ENCODE assay signal across 11 cellular contexts in the genomic region with DNA sequence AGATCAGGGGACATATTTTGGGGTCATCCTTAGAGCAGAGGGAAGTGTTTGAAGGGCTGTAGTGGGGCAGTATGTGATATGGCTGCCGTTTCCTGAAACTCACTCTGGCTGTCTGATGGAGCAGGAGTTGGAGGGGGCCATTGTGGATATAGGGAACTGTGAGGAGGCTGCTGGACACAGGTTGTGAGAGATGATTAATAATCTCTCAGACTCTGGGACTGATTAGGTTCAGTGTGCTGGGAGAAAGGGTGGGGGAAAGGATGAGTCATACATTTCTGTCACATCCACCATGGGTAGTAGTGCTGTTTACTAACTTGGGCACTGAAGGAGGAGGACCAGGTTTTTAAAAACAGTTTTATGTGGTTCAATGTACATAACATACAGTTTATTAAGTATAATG. TPM values are rescaled to one million over a fixed set of nuclear protein-coding genes. Genes with fewer than 3 reads are reported as not detected.
DNase-seq lines count a peak whose midpoint lies in the region; ATAC-seq, FAIRE-seq and TF ChIP-seq lines count a peak whose summit lies in the region.
"Had no signal": no experiment of that assay in that cellular context is flagged by ENCODE, and none has a peak within 500 bp of the region (broad histone marks: within the 10 kb centered on the region; RNA-seq: fewer than 3 reads in every experiment).

No MANE protein-coding gene starts in this region.

- H3K9me2 ChIP-seq in hepatocyte (replicated peaks; ENCODE audit: insufficient read depth): no peaks in the 10 kb centered on the region

- POLR2A ChIA-PET in activated CD8-positive, alpha-beta T cell treated with anti-CD3 and anti-CD28 coated beads for 36 hours (lab: Charles Lee): no interaction called here

- no peak overlapping the region; the same call in 1 of the 2 replicates for H3K27ac Mint-ChIP-seq in HFFc6
- H3K27ac Mint-ChIP-seq in activated CD8-positive, alpha-beta T cell treated with anti-CD3 and anti-CD28 coated beads for 36 hours: peak overlapping the region; percentile 78

- no peak for TF ChIP-seq POLR2A in GM12891 (IDR thresholded peaks at IDR 0.05; ENCODE audit: low read depth, low read length)

- no peak overlapping the region for H3K4me3 ChIP-seq in hepatocyte

- 82% methylated on average over 1 of the region's 1 CpG for WGBS in hepatocyte (ENCODE audit: low lambda C conversion rate, missing lambda C conversion rate)

- CTCF ChIA-PET in activated CD8-positive, alpha-beta T cell treated with anti-CD3 and anti-CD28 coated beads for 36 hours (lab: Charles Lee): no interaction called here

- FAIRE-seq in GM12891 (lab: Jason Lieb, UNC): no peak

- intact Hi-C loops in activated CD8-positive, alpha-beta T cell treated with anti-CD3 and anti-CD28 coated beads for 36 hours (cut with micrococcal nuclease): loop anchor here (5.0 kb wide), 1 partner anchor 42 kb away; a partner anchor contains a TSS

- DNase-seq in CD1c-positive myeloid dendritic cell (ENCODE audit: extremely low spot score) (peak; percentile 22), HFFc6 (peak; percentile 68), hepatocyte (ENCODE audit: low spot score) (peak; percentile 35), GM12891 (ENCODE audit: insufficient read length, low spot score) (no peak), DMS79 (lab: John Stamatoyannopoulos, UW) (no peak), NCI-H1105 treated with DMSO at 0.1 percent for 48 hours (lab: John Stamatoyannopoulos, UW) (no peak)
- peak; percentile 38 for DNase-seq in activated CD8-positive, alpha-beta T cell treated with anti-CD3 and anti-CD28 coated beads for 36 hours
- DNase-seq: cerebellar nuclear complex, NCI-H2227 treated with DMSO at 0.1 percent for 48 hours had no signal

- ATAC-seq in activated CD8-positive, alpha-beta T cell treated with anti-CD3 and anti-CD28 coated beads for 36 hours: peak; percentile 47
- ATAC-seq in GM19035 (IDR thresholded peaks at IDR 0.05; ENCODE audit: unreplicated experiment): no peak
- ATAC-seq: sciatic nerve had no signal

- H3K4me1 Mint-ChIP-seq in HFFc6 (ENCODE audit: low read depth): peaks cover 56% of the 10 kb centered on the region
- peaks cover 25% of the 10 kb centered on the region for H3K4me1 Mint-ChIP-seq in activated CD8-positive, alpha-beta T cell treated with anti-CD3 and anti-CD28 coated beads for 36 hours (ENCODE audit: low read depth)

- no peaks in the 10 kb centered on the region for H4K20me1 ChIP-seq in hepatocyte (ENCODE audit: insufficient read depth, poor library complexity, severe bottlenecking)

- H3K4me3 Mint-ChIP-seq in HFFc6: no peak overlapping the region
- H3K4me3 Mint-ChIP-seq in activated CD8-positive, alpha-beta T cell treated with anti-CD3 and anti-CD28 coated beads for 36 hours: no peak overlapping the region

- H3K9me3 ChIP-seq in hepatocyte (ENCODE audit: low read depth): no peaks in the 10 kb centered on the region

- H3K4me2 ChIP-seq in hepatocyte: no peak overlapping the region

- H3K36me3 ChIP-seq in hepatocyte (replicated peaks; ENCODE audit: insufficient read depth, low read depth): no peaks in the 10 kb centered on the region

- H2AFZ ChIP-seq in hepatocyte: no peak overlapping the region

- no peak for TF ChIP-seq CTCF in HFFc6 (IDR thresholded peaks at IDR 0.05)
- TF ChIP-seq CTCF in activated CD8-positive, alpha-beta T cell treated with anti-CD3 and anti-CD28 coated beads for 36 hours (IDR thresholded peaks at IDR 0.05): no peak
- no peak for TF ChIP-seq CTCF in hepatocyte (IDR thresholded peaks at IDR 0.05; ENCODE audit: poor library complexity)

- H3K4me1 ChIP-seq in hepatocyte (ENCODE audit: insufficient read depth): peaks cover 20% of the 10 kb centered on the region

- H3K27ac ChIP-seq in hepatocyte: no peak overlapping the region

- no peaks in the 10 kb centered on the region for H3K27me3 ChIP-seq in hepatocyte

- peaks cover 34% of the 10 kb centered on the region for H3K79me2 ChIP-seq in hepatocyte

- no peaks in the 10 kb centered on the region for H3K9me3 Mint-ChIP-seq in HFFc6
- no peaks in the 10 kb centered on the region for H3K9me3 Mint-ChIP-seq in activated CD8-positive, alpha-beta T cell treated with anti-CD3 and anti-CD28 coated beads for 36 hours

- no peaks in the 10 kb centered on the region for H3K36me3 Mint-ChIP-seq in HFFc6 (ENCODE audit: low read depth)
- no peaks in the 10 kb centered on the region for H3K36me3 Mint-ChIP-seq in activated CD8-positive, alpha-beta T cell treated with anti-CD3 and anti-CD28 coated beads for 36 hours (ENCODE audit: low read depth)

- no peaks in the 10 kb centered on the region for H3K27me3 Mint-ChIP-seq in HFFc6 (ENCODE audit: insufficient read depth)
- H3K27me3 Mint-ChIP-seq in activated CD8-positive, alpha-beta T cell treated with anti-CD3 and anti-CD28 coated beads for 36 hours: no peaks in the 10 kb centered on the region

TF ChIP-seq in GM12891, 5 proteins besides CTCF, POLR2A, EP300 and RAD21:
- no peak for TF ChIP-seq SPI1 (IDR thresholded peaks at IDR 0.05; ENCODE audit: low read depth, low read length)
- TF ChIP-seq POLR2AphosphoS5 (IDR thresholded peaks at IDR 0.05; ENCODE audit: low read depth, low read length): no peak
- TF ChIP-seq TAF1 (IDR thresholded peaks at IDR 0.05; ENCODE audit: low read depth, low read length): no peak
- TF ChIP-seq POU2F2 (IDR thresholded peaks at IDR 0.05; ENCODE audit: low read depth, low read length): no peak
- TF ChIP-seq PAX5 (IDR thresholded peaks at IDR 0.05; ENCODE audit: insufficient read depth, low read length, severe bottlenecking): no peak

RNA-seq across cellular contexts. Expression of a gene that starts 4.8 kb away (rescaled TPM):
- total RNA-seq in HFFc6 (2021; fragmentation: NEBNext Ultra II Directional; extraction: Animal tissue kit (Norgen Biotek cat#: 25700)): 1 to 10 TPM; 5.0 to 7.5 (median 6.9) TPM
- 1 to 10 TPM; 2.4 to 2.5 TPM for total RNA-seq in activated CD8-positive, alpha-beta T cell treated with anti-CD3 and anti-CD28 coated beads for 36 hours
- total RNA-seq in hepatocyte: 10.8 TPM in 2 replicates
- polyA plus RNA-seq in hepatocyte: 5.7 TPM in 2 replicates
- polyA plus RNA-seq in GM12891 (2012; ENCODE audit: low read depth, missing spikeins): 0.08 TPM

RNA-seq across cellular contexts. Expression of a gene that starts 42.9 kb away (rescaled TPM):
- 100 to 1,000 TPM in 5 of 6 experiments, 10 to 100 TPM in 1; 94.6 to 153 (median 104) TPM for total RNA-seq in HFFc6 (2021; fragmentation: NEBNext Ultra II Directional; extraction: Animal tissue kit (Norgen Biotek cat#: 25700))
- 100 to 1,000 TPM; 214 TPM for total RNA-seq in activated CD8-positive, alpha-beta T cell treated with anti-CD3 and anti-CD28 coated beads for 36 hours
- total RNA-seq in hepatocyte: 74.2 and 80.9 TPM in 2 replicates
- polyA plus RNA-seq in hepatocyte: 50.6 and 64.1 TPM in 2 replicates
- polyA plus RNA-seq in GM12891 (2012; ENCODE audit: low read depth, missing spikeins): 50.7 TPM

Comparison
In these comparisons a context has a peak if more than half of its experiments do, and no peak if none do; other contexts are left out.
1. DNase-seq: peak in CD1c-positive myeloid dendritic cell (single experiment), HFFc6 (single experiment), activated CD8-positive, alpha-beta T cell treated with anti-CD3 and anti-CD28 coated beads for 36 hours (single experiment) and hepatocyte (single experiment); none in GM12891 (single experiment), DMS79 (single experiment) and NCI-H1105 treated with DMSO at 0.1 percent for 48 hours (single experiment).